In the genomic region with DNA sequence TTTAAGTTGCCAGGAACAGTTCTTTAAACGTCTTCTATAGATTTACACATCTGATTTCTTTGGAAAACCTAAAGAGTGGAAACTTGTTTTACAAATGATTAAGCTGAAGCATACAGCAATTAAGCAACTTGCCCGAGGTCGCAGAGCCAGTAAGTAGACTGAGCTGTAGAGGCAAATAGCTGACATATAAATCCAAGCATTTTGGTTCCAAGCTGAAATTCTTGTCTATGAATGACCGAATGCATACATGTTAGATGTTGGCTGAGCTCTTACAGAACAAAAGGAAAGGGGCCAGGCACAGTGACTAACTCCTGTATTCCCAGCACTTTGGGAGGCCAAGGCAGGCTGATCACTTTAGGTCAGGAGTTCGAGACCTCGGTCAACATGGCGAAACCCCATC, we compare ENCODE assay signal across 26 cellular contexts.
A peak's percentile ranks its signal among the peaks of the same experiment; 100 is the strongest.
DNase-seq lines count a peak whose midpoint lies in the region; ATAC-seq and TF ChIP-seq lines count a peak whose summit lies in the region.
"Had no signal": no experiment of that assay in that cellular context is flagged by ENCODE, and none has a peak within 500 bp of the region (broad histone marks: within the 10 kb centered on the region; RNA-seq: fewer than 3 reads in every experiment).

No MANE protein-coding gene starts in this region.

- peaks cover 18% of the 10 kb centered on the region for H3K4me1 Mint-ChIP-seq in CD4-positive, alpha-beta T cell (ENCODE audit: low read depth)
- H3K4me1 Mint-ChIP-seq: natural killer cell, T-helper 17 cell had no signal

- H3K36me3 ChIP-seq in RWPE2 (ENCODE audit: low read depth) = no peaks in the 10 kb centered on the region
- H3K36me3 ChIP-seq: BLaER1 treated with 17β-estradiol and CSF1 and Interleukin-3, amounts not matched to agents 10 nM and 100 nM; esophagus muscularis mucosa; MG63; ovary; Peyer's patch; tibial nerve had no signal

- no peak overlapping the region for H3K4me3 ChIP-seq in AG04450 (ENCODE audit: low read depth, low read length)
- no peak overlapping the region for H3K4me3 ChIP-seq in RWPE2 (ENCODE audit: severe bottlenecking)
- H3K4me3 ChIP-seq: BLaER1 treated with 17β-estradiol and CSF1 and Interleukin-3, amounts not matched to agents 10 nM and 100 nM; esophagus muscularis mucosa; K562; MG63; ovary; Peyer's patch; tibial nerve had no signal

- TF ChIP-seq CTCF in AG04450 (IDR thresholded peaks at IDR 0.05; ENCODE audit: low read depth, low read length) (no peak), RWPE2 (IDR thresholded peaks at IDR 0.05; ENCODE audit: poor library complexity, severe bottlenecking) (no peak)
- TF ChIP-seq CTCF in CD4-positive, alpha-beta T cell (IDR thresholded peaks at IDR 0.05) = no peak

- H3K4me3 Mint-ChIP-seq in CD4-positive, alpha-beta T cell = no peak overlapping the region
- H3K4me3 Mint-ChIP-seq: activated CD8-positive, alpha-beta T cell treated with anti-CD3 and anti-CD28 coated beads, Interleukin-2, amount 10 ng/mL, durations not matched to agents 7 days and 5 days; activated naive CD8-positive, alpha-beta T cell treated with anti-CD3 and anti-CD28 coated beads, Interleukin-2, amount 10 ng/mL, durations not matched to agents 7 days and 5 days; natural killer cell had no signal

- POLR2A ChIA-PET in AG04450 (lab: Yijun Ruan, JAX) = interaction anchor here (1.2 kb wide), 1 partner anchor 72 kb away, joined by 3 read pairs; no protein-coding TSS in a partner anchor
- POLR2A ChIA-PET in CD4-positive, alpha-beta T cell (lab: Charles Lee) = no interaction called here

- H3K27me3 ChIP-seq in AG04450 (ENCODE audit: control insufficient read depth, insufficient read depth, low read length) (no peaks in the 10 kb centered on the region), RWPE2 (ENCODE audit: insufficient read depth, poor library complexity, severe bottlenecking) (no peaks in the 10 kb centered on the region)
- no peaks in the 10 kb centered on the region for H3K27me3 ChIP-seq in CD4-positive, alpha-beta T cell (ENCODE audit: control insufficient read depth, insufficient read depth, low read length)
- H3K27me3 ChIP-seq: BLaER1 treated with 17β-estradiol and CSF1 and Interleukin-3, amounts not matched to agents 10 nM and 100 nM; esophagus muscularis mucosa; MG63; ovary; Peyer's patch; tibial nerve had no signal

- H3K27ac Mint-ChIP-seq in CD4-positive, alpha-beta T cell = no peak overlapping the region
- H3K27ac Mint-ChIP-seq: activated CD8-positive, alpha-beta T cell treated with anti-CD3 and anti-CD28 coated beads, Interleukin-2, amount 10 ng/mL, durations not matched to agents 7 days and 5 days; activated naive CD8-positive, alpha-beta T cell treated with anti-CD3 and anti-CD28 coated beads, Interleukin-2, amount 10 ng/mL, durations not matched to agents 7 days and 5 days; natural killer cell; T-helper 17 cell had no signal

- peaks cover 45% of the 10 kb centered on the region for H3K4me1 ChIP-seq in RWPE2 (ENCODE audit: insufficient read depth, poor library complexity, severe bottlenecking)

- intact Hi-C loops in CD4-positive, alpha-beta T cell (cut with DNase I, micrococcal nuclease) = no loop called here

- DNase-seq in AG04450 (ENCODE audit: low read depth, low spot score) (no peak), RWPE2 (ENCODE audit: low spot score) (no peak), epithelial cell of prostate (ENCODE audit: low read depth, low spot score) (no peak), left kidney (ENCODE audit: low read depth, low spot score) (peak; percentile 71), COLO668 (lab: John Stamatoyannopoulos, UW; ENCODE audit: unreplicated experiment) (no peak), DMS79 (lab: John Stamatoyannopoulos, UW) (no peak), AG08396 (ENCODE audit: low spot score) (no peak)
- DNase-seq in CD4-positive, alpha-beta T cell = no peak
- DNase-seq: ACHN; activated CD8-positive, alpha-beta T cell treated with anti-CD3 and anti-CD28 coated beads, Interleukin-2, amount 10 ng/mL, durations not matched to agents 7 days and 5 days; activated naive CD8-positive, alpha-beta T cell treated with anti-CD3 and anti-CD28 coated beads, Interleukin-2, amount 10 ng/mL, durations not matched to agents 7 days and 5 days; Calu3; MG63; natural killer cell; NCI-H1417; NCI-H2029 treated with DMSO at 0.1 percent for 48 hours; NCI-H69; ovary; Peyer's patch; stimulated activated CD4-positive, alpha-beta T cell treated with anti-CD3 and anti-CD28 coated beads, Interleukin-2, amount 100 ng/mL, for 24 hours; T-helper 17 cell had no signal

- no peaks in the 10 kb centered on the region for H3K27me3 Mint-ChIP-seq in CD4-positive, alpha-beta T cell
- H3K27me3 Mint-ChIP-seq: T-helper 17 cell had no signal

- ATAC-seq in RWPE2 (ENCODE audit: low read depth) = no peak
- no peak for ATAC-seq in CD4-positive, alpha-beta T cell (ENCODE audit: poor library complexity)
- ATAC-seq: activated CD8-positive, alpha-beta T cell treated with anti-CD3 and anti-CD28 coated beads, Interleukin-2, amount 10 ng/mL, durations not matched to agents 7 days and 5 days; HCT116; K562; natural killer cell; T-helper 17 cell had no signal

- H3K9me3 Mint-ChIP-seq in CD4-positive, alpha-beta T cell = no peaks in the 10 kb centered on the region
- H3K9me3 Mint-ChIP-seq: activated naive CD8-positive, alpha-beta T cell treated with anti-CD3 and anti-CD28 coated beads, Interleukin-2, amount 10 ng/mL, durations not matched to agents 7 days and 5 days; natural killer cell had no signal

- H3K9me3 ChIP-seq in AG04450 (ENCODE audit: control insufficient read depth, insufficient read depth, low read length) (no peaks in the 10 kb centered on the region), RWPE2 (ENCODE audit: severe bottlenecking) (no peaks in the 10 kb centered on the region)
- H3K9me3 ChIP-seq in CD4-positive, alpha-beta T cell (ENCODE audit: control insufficient read depth, low read length) = no peaks in the 10 kb centered on the region
- H3K9me3 ChIP-seq: esophagus muscularis mucosa, MG63, ovary, Peyer's patch, tibial nerve had no signal

- H3K36me3 Mint-ChIP-seq in CD4-positive, alpha-beta T cell (ENCODE audit: low read depth) = no peaks in the 10 kb centered on the region
- H3K36me3 Mint-ChIP-seq: natural killer cell had no signal

- CTCF ChIA-PET in AG04450 (lab: Charles Lee) = interaction anchor here (1.0 to 1.1 kb wide), 2 partner anchors 246 to 403 kb away, joined by 3 read pairs; no protein-coding TSS in a partner anchor
- CTCF ChIA-PET in CD4-positive, alpha-beta T cell (lab: Charles Lee) = no interaction called here

- H3K27ac ChIP-seq in AG04450 (ENCODE audit: low read depth, low read length) (peak overlapping the region; percentile 89), RWPE2 (ENCODE audit: poor library complexity, severe bottlenecking) (peak overlapping the region; percentile 99), epithelial cell of prostate (peak overlapping the region; percentile 92)
- no peak overlapping the region for H3K27ac ChIP-seq in CD4-positive, alpha-beta T cell (ENCODE audit: low read depth, low read length)
- H3K27ac ChIP-seq: esophagus muscularis mucosa, ovary, Peyer's patch, tibial nerve had no signal
